In genomic region chr14:88005978-88006851, GRCh38 we compare ENCODE assay signal across 8 cellular contexts. TPM values are rescaled to one million over a fixed set of nuclear protein-coding genes. Genes with fewer than 3 reads are reported as not detected.
DNase-seq lines count a peak whose midpoint lies in the region; ATAC-seq and TF ChIP-seq lines count a peak whose summit lies in the region.

No MANE protein-coding gene starts in this region.

- peak overlapping the region in 4 of 5 donors; percentile 58 to 79 (median 62) for H3K27ac ChIP-seq in stomach

- H3K36me3 ChIP-seq in stomach: no peaks in the 10 kb centered on the region

- H3K9me3 ChIP-seq in stomach: no peaks in the 10 kb centered on the region

- TF ChIP-seq CTCF in AG10803 (conservative IDR thresholded peaks at IDR 0.05; ENCODE audit: low read length) (no peak), stomach (IDR thresholded peaks at IDR 0.05) (no peak)

- peak; percentile 87 for ATAC-seq in GM19467 (IDR thresholded peaks at IDR 0.05; ENCODE audit: unreplicated experiment)
- peak; percentile 87 for ATAC-seq in HG03571 (IDR thresholded peaks at IDR 0.05; ENCODE audit: unreplicated experiment)
- ATAC-seq in left colon: peak; percentile 54

- DNase-seq in AG10803 (ENCODE audit: low read depth) (peak; percentile 15), left colon (peak in 1 of 2 donors; percentile 19), stomach (no peak), RKO (ENCODE audit: low spot score) (no peak), RPMI8226 (no peak)
- peak; percentile 56 to 67 for DNase-seq in activated CD4-positive, alpha-beta T cell treated with anti-CD3 and anti-CD28 coated beads, Interleukin-2, amount 50 U/mL, for 48 hours

- TF ChIP-seq POLR2A in stomach (IDR thresholded peaks at IDR 0.05): no peak

- peaks cover 0 to 9% (median 0%) of the 10 kb centered on the region in 4 donors for H3K4me1 ChIP-seq in stomach

- H3K4me3 ChIP-seq in AG10803 (ENCODE audit: low read length) (no peak overlapping the region), stomach (peak overlapping the region in 1 of 4 donors; percentile 10)

- 73 to 82% (median 77%) methylated on average over 13 of the region's 13 CpGs for WGBS in stomach, 5 donors

- TF ChIP-seq EP300 in stomach (IDR thresholded peaks at IDR 0.05): no peak

- intact Hi-C loops in left colon (cut with DNase I, micrococcal nuclease) (no loop called here), stomach (cut with DNase I; ENCODE audit: low total_unique reads) (no loop called here)

- H3K27me3 ChIP-seq in stomach: no peaks in the 10 kb centered on the region

RNA-seq across cellular contexts. Expression of gene GPR65, which starts 1.3 kb away (rescaled TPM):
- total RNA-seq in left colon: 1 to 10 TPM in 1 of 2 donors, under 1 TPM in 1; 0.18 to 1.5 TPM
- 1 to 10 TPM in 2 of 5 donors, under 1 TPM in 1, not detected in 2; 0.58 to 2.6 (median 1.3) TPM for total RNA-seq in stomach
- polyA plus RNA-seq in stomach: 1 to 10 TPM in 1 of 3 donors, under 1 TPM in 2; 0.48 to 1.2 (median 1.00) TPM

RNA-seq across cellular contexts. Expression of gene GALC, which starts 13.2 kb away (rescaled TPM):
- 10 to 100 TPM; 22.9 to 23.6 TPM for total RNA-seq in left colon
- total RNA-seq in stomach: 10 to 100 TPM in 4 of 5 donors, 1 to 10 TPM in 1; 2.3 to 50.4 (median 32.0) TPM
- 1 to 10 TPM; 2.3 to 9.0 (median 4.6) TPM for polyA plus RNA-seq in stomach

Comparison
In these comparisons a context has a peak if more than half of its experiments do, and no peak if none do; other contexts are left out.
1. DNase-seq: peak in AG10803 (single experiment) and activated CD4-positive, alpha-beta T cell treated with anti-CD3 and anti-CD28 coated beads, Interleukin-2, amount 50 U/mL, for 48 hours (2 of 2); none in stomach (single experiment), RKO (single experiment) and RPMI8226 (single experiment).
2. Peak in every context shown above with its lines, with median percentiles within 50 percentile points of each other: ATAC-seq.